Comparison of ENCODE assay signal across 2 cellular contexts in the genomic region with DNA sequence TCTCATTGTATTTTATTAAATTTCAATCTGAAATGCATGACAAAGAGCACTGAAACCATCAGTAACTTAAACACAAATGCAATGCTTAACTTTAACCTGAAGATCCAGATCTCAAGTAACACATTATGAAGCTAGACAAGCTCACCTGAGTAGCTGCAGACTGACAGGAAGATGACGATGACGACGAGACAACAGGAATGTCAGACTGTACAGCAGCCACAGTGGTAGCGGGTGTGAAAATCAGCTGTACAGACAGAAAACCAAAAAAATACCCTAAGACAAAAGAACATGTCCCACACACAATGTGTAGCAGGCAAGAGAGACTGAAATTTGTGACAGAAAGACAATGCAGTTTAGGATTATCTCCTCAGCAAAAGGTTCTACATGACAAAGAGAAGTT.
TF ChIP-seq lines count a peak whose summit lies in the region.

No MANE protein-coding gene starts in this region.

TF ChIP-seq in GM12878, 131 proteins besides CTCF, POLR2A, EP300 and RAD21:
- TF ChIP-seq, protein P1, sequence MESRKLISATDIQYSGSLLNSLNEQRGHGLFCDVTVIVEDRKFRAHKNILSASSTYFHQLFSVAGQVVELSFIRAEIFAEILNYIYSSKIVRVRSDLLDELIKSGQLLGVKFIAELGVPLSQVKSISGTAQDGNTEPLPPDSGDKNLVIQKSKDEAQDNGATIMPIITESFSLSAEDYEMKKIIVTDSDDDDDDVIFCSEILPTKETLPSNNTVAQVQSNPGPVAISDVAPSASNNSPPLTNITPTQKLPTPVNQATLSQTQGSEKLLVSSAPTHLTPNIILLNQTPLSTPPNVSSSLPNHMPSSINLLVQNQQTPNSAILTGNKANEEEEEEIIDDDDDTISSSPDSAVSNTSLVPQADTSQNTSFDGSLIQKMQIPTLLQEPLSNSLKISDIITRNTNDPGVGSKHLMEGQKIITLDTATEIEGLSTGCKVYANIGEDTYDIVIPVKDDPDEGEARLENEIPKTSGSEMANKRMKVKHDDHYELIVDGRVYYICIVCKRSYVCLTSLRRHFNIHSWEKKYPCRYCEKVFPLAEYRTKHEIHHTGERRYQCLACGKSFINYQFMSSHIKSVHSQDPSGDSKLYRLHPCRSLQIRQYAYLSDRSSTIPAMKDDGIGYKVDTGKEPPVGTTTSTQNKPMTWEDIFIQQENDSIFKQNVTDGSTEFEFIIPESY (IDR thresholded peaks at IDR 0.05): 0 out of 2 replicates have a peak, but pooled peaks have one; percentile 23
- no peak for TF ChIP-seq NKRF (conservative IDR thresholded peaks at IDR 0.05)
TF ChIP-seq in GM12878: peak in this region for 1.

TF ChIP-seq in neural cell, 6 proteins besides CTCF, POLR2A, EP300 and RAD21:
- TF ChIP-seq, protein P2, sequence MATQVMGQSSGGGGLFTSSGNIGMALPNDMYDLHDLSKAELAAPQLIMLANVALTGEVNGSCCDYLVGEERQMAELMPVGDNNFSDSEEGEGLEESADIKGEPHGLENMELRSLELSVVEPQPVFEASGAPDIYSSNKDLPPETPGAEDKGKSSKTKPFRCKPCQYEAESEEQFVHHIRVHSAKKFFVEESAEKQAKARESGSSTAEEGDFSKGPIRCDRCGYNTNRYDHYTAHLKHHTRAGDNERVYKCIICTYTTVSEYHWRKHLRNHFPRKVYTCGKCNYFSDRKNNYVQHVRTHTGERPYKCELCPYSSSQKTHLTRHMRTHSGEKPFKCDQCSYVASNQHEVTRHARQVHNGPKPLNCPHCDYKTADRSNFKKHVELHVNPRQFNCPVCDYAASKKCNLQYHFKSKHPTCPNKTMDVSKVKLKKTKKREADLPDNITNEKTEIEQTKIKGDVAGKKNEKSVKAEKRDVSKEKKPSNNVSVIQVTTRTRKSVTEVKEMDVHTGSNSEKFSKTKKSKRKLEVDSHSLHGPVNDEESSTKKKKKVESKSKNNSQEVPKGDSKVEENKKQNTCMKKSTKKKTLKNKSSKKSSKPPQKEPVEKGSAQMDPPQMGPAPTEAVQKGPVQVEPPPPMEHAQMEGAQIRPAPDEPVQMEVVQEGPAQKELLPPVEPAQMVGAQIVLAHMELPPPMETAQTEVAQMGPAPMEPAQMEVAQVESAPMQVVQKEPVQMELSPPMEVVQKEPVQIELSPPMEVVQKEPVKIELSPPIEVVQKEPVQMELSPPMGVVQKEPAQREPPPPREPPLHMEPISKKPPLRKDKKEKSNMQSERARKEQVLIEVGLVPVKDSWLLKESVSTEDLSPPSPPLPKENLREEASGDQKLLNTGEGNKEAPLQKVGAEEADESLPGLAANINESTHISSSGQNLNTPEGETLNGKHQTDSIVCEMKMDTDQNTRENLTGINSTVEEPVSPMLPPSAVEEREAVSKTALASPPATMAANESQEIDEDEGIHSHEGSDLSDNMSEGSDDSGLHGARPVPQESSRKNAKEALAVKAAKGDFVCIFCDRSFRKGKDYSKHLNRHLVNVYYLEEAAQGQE (IDR thresholded peaks at IDR 0.05; ENCODE audit: borderline replicate concordance): no peak
- peak; percentile 28 for TF ChIP-seq POLR2AphosphoS5 (IDR thresholded peaks at IDR 0.05)
